10 cellular contexts compared by ENCODE assay signal in genomic region chr20:24027229-24027628, GRCh38. TPM values are rescaled to one million over a fixed set of nuclear protein-coding genes. Genes with fewer than 3 reads are reported as not detected.
A peak's percentile ranks its signal among the peaks of the same experiment; 100 is the strongest.
DNase-seq lines count a peak whose midpoint lies in the region; ATAC-seq and TF ChIP-seq lines count a peak whose summit lies in the region.
"Had no signal": no experiment of that assay in that cellular context is flagged by ENCODE, and none has a peak within 500 bp of the region (broad histone marks: within the 10 kb centered on the region; RNA-seq: fewer than 3 reads in every experiment).

No MANE protein-coding gene starts in this region.

- H3K4me3 ChIP-seq in esophagus squamous epithelium: no peak overlapping the region

- no peaks in the 10 kb centered on the region for H3K36me3 ChIP-seq in esophagus squamous epithelium

- peak; percentile 70 for ATAC-seq in GM19395 (IDR thresholded peaks at IDR 0.05; ENCODE audit: unreplicated experiment)
- ATAC-seq in HG03045 (IDR thresholded peaks at IDR 0.05; ENCODE audit: unreplicated experiment): no peak

- H3K27ac ChIP-seq in esophagus squamous epithelium: peak overlapping the region in 2 of 4 donors; percentile 31 to 51
- H3K27ac ChIP-seq: HL-60 had no signal

- H3K4me1 ChIP-seq in esophagus squamous epithelium: peaks cover 0 to 4% (median 0%) of the 10 kb centered on the region in 3 donors

- H3K9me3 ChIP-seq in esophagus squamous epithelium: no peaks in the 10 kb centered on the region

- intact Hi-C loops in esophagus squamous epithelium (cut with DNase I): no loop called here

- TF ChIP-seq POLR2A in esophagus squamous epithelium (IDR thresholded peaks at IDR 0.05): no peak

- DNase-seq in RPMI7951 (ENCODE audit: low read depth) (peak; percentile 55), medulla oblongata (ENCODE audit: extremely low spot score) (peak; percentile 54), NCI-H2227 treated with DMSO at 0.1 percent for 48 hours (lab: John Stamatoyannopoulos, UW) (no peak), esophagus squamous epithelium (lab: John Stamatoyannopoulos, UW) (no peak)
- DNase-seq in activated naive CD4-positive, alpha-beta T cell treated with Interleukin-2 at 50 U/mL for 16 hours: peak; percentile 68
- DNase-seq in stimulated activated naive CD4-positive, alpha-beta T cell treated with Interleukin-2 at 50 U/mL for 16 hours (lab: John Stamatoyannopoulos, UW): peak; percentile 48

- 32 to 39% methylated on average over 6 of the region's 6 CpGs for WGBS in esophagus squamous epithelium, 2 donors

- H3K27me3 ChIP-seq in esophagus squamous epithelium: no peaks in the 10 kb centered on the region

- no peak for TF ChIP-seq CTCF in esophagus squamous epithelium (IDR thresholded peaks at IDR 0.05)

RNA-seq across cellular contexts. Expression of gene GGTLC1, which starts 38.6 kb away (rescaled TPM):
- total RNA-seq in RPMI7951 (2014; rRNA removed; shearing (Covaris generic)): not detected in 2 replicates
- not detected for total RNA-seq in esophagus squamous epithelium
- total RNA-seq: fibroblast of villous mesenchyme had no signal

Comparison
In these comparisons a context has a peak if more than half of its experiments do, and no peak if none do; other contexts are left out.
1. DNase-seq: peak in RPMI7951 (single experiment), activated naive CD4-positive, alpha-beta T cell treated with Interleukin-2 at 50 U/mL for 16 hours (single experiment), medulla oblongata (single experiment) and stimulated activated naive CD4-positive, alpha-beta T cell treated with Interleukin-2 at 50 U/mL for 16 hours (single experiment); none in NCI-H2227 treated with DMSO at 0.1 percent for 48 hours (single experiment) and esophagus squamous epithelium (single experiment).